ENCODE assay signal across 23 cellular contexts in the genomic region with DNA sequence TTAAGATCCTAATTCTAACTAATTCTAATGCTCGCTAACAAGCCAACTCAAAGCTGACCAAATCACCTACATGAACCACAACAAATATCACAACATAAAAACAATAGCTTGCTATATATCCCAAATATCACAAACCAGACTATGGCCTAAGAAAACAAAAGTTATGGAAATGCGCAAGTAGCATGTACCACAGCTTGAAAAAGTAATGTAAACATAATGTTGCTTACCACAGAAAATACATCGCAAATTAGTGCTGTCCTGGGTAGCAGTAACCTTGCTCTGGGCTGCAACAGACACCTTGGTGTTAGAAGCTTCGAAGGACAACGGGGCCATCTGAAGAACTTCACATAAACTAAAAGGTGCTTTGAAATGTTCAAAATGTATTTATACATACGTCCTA.
"Had no signal": no experiment of that assay in that cellular context is flagged by ENCODE, and none has a peak within 500 bp of the region (broad histone marks: within the 10 kb centered on the region; RNA-seq: fewer than 3 reads in every experiment).

No MANE protein-coding gene starts in this region.

- H3K4me1 Mint-ChIP-seq: immature natural killer cell; stimulated activated naive CD8-positive, alpha-beta T cell treated with anti-CD3 and anti-CD28 coated beads, Interleukin-15, amount 100 ng/mL, for 72 hours had no signal

- H3K27ac Mint-ChIP-seq: immature natural killer cell; memory B cell; mesothelial cell of epicardium; naive B cell; stimulated activated naive B cell treated with anti-CD40 and anti-IgM and Interleukin-4, amounts not matched to agents 10 μg/mL and 1 μg/mL and 100 μg/mL, for 72 hours; stimulated activated naive CD8-positive, alpha-beta T cell treated with anti-CD3 and anti-CD28 coated beads, Interleukin-15, amount 100 ng/mL, for 72 hours had no signal

- H3K36me3 Mint-ChIP-seq: immature natural killer cell; memory B cell; mesothelial cell of epicardium; naive B cell; stimulated activated naive B cell treated with anti-CD40 and anti-IgM and Interleukin-4, amounts not matched to agents 10 μg/mL and 1 μg/mL and 100 μg/mL, for 72 hours had no signal

- H3K9me3 ChIP-seq: left lung, lower lobe of right lung, spleen, testis, tibial nerve, upper lobe of right lung, vagina had no signal

- H3K27ac ChIP-seq: dorsolateral prefrontal cortex, foreskin keratinocyte, left lung, lower lobe of right lung, spleen, testis, tibial nerve, upper lobe of right lung, vagina had no signal

- DNase-seq: cortex of kidney; dorsolateral prefrontal cortex; effector CD8-positive, alpha-beta T cell; foreskin keratinocyte; immature natural killer cell; left lung; lower lobe of right lung; naive B cell; posterior cingulate gyrus; spleen; stimulated activated CD4-positive, alpha-beta T cell treated with anti-CD3 and anti-CD28 coated beads, Interleukin-15, amount 100 ng/mL, for 24 hours; stimulated activated CD4-positive, alpha-beta T cell treated with anti-CD3 and anti-CD28 coated beads, Interleukin-2, amount 100 ng/mL, for 24 hours; stimulated activated CD4-positive, alpha-beta T cell treated with anti-CD3 and anti-CD28 coated beads, Interleukin-4, amount 100 ng/mL, for 4 hours; stimulated activated naive B cell treated with anti-CD40 and anti-IgM and Interleukin-4, amounts not matched to agents 10 μg/mL and 1 μg/mL and 100 μg/mL, for 72 hours; stimulated activated naive CD8-positive, alpha-beta T cell treated with anti-CD3 and anti-CD28 coated beads, Interleukin-15, amount 100 ng/mL, for 72 hours; testis; upper lobe of right lung had no signal

- H3K4me3 ChIP-seq: dorsolateral prefrontal cortex, left lung, lower lobe of right lung, spleen, testis, tibial nerve, upper lobe of right lung, vagina had no signal

- H3K36me3 ChIP-seq: left lung, lower lobe of right lung, spleen, tibial nerve, upper lobe of right lung, vagina had no signal

- H3K27me3 Mint-ChIP-seq: naive B cell had no signal

- H3K4me1 ChIP-seq: left lung, lower lobe of right lung, tibial nerve, upper lobe of right lung, vagina had no signal

- H3K9me3 Mint-ChIP-seq: immature natural killer cell; memory B cell; mesothelial cell of epicardium; naive B cell; nephron; stimulated activated naive B cell treated with anti-CD40 and anti-IgM and Interleukin-4, amounts not matched to agents 10 μg/mL and 1 μg/mL and 100 μg/mL, for 72 hours; stimulated activated naive CD8-positive, alpha-beta T cell treated with anti-CD3 and anti-CD28 coated beads, Interleukin-15, amount 100 ng/mL, for 72 hours had no signal

- H3K4me3 Mint-ChIP-seq: immature natural killer cell; memory B cell; mesothelial cell of epicardium; naive B cell; nephron; stimulated activated naive B cell treated with anti-CD40 and anti-IgM and Interleukin-4, amounts not matched to agents 10 μg/mL and 1 μg/mL and 100 μg/mL, for 72 hours; stimulated activated naive CD8-positive, alpha-beta T cell treated with anti-CD3 and anti-CD28 coated beads, Interleukin-15, amount 100 ng/mL, for 72 hours had no signal

- ATAC-seq: foreskin keratinocyte; left lung; lower lobe of right lung; sciatic nerve; stimulated activated naive B cell treated with anti-CD40 and anti-IgM and Interleukin-4, amounts not matched to agents 10 μg/mL and 1 μg/mL and 100 μg/mL, for 72 hours; stimulated activated naive CD8-positive, alpha-beta T cell treated with anti-CD3 and anti-CD28 coated beads, Interleukin-15, amount 100 ng/mL, for 72 hours; upper lobe of right lung had no signal

- H3K27me3 ChIP-seq: dorsolateral prefrontal cortex, foreskin keratinocyte, left lung, spleen, testis, tibial nerve, upper lobe of right lung, vagina had no signal
